In the genomic region with DNA sequence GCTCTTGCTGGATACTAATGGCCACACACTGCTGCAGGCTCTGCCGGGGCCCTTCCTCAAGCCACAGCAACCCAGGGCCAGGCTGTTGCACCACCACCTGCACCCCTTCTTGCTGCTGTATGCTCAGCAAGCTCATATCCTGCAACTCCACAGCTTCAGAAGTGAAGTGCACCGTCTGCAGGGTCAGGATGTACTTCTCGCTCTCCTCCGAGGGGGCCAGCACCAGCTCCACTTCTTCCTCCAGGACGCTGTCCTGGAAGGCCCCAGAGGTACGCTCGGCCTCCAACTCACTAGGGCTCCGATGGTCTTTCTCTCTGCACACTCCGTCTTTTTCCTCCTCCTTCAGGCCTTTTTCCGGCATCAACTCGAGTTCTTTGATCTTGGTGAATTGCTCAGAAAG, we compare ENCODE assay signal across 2 cellular contexts.
TF ChIP-seq lines count a peak whose summit lies in the region.

No MANE protein-coding gene starts in this region.

TF ChIP-seq in HEK293, 187 proteins besides CTCF, POLR2A, EP300 and RAD21:
- TF ChIP-seq ZNF623 (tag by site-specific recombination; IDR thresholded peaks at IDR 0.05) (no peak), ZNF37A (tag by site-specific recombination; IDR thresholded peaks at IDR 0.05) (no peak), SETDB1 (IDR thresholded peaks at IDR 0.05; ENCODE audit: insufficient read length, low read length) (no peak), TRIM28 (IDR thresholded peaks at IDR 0.05; ENCODE audit: borderline replicate concordance, low read length) (no peak), ZNF600 (tag by site-specific recombination; IDR thresholded peaks at IDR 0.05) (peak; percentile 42; the same call in 1 of the 2 replicates), ZNF302 (tag by site-specific recombination; IDR thresholded peaks at IDR 0.05; ENCODE audit: low read depth) (no peak)

TF ChIP-seq in K562, 482 proteins besides CTCF, POLR2A, EP300 and RAD21 (continues in another document):
- TF ChIP-seq TBP (optimal IDR thresholded peaks at IDR 0.05; ENCODE audit: low read depth, low read length) (no peak), TAF7 (tag; IDR thresholded peaks at IDR 0.05) (no peak), MAZ (CRISPR knock-in tag; conservative IDR thresholded peaks at IDR 0.05 in 1 of 2, IDR thresholded peaks at IDR 0.05 in 1 of 2) (0 out of 4 replicates have a peak, but pooled peaks of 1 of the 2 experiments have one; percentile 51), SMAD4 (CRISPR knock-in tag; conservative IDR thresholded peaks at IDR 0.05) (no peak), KAT2B (IDR thresholded peaks at IDR 0.05; ENCODE audit: low read depth, low read length) (no peak), RHOXF2B (CRISPR knock-in tag; conservative IDR thresholded peaks at IDR 0.05) (no peak), ZNF146 (CRISPR knock-in tag; IDR thresholded peaks at IDR 0.05; ENCODE audit: unreplicated experiment) (no peak), PHF20 (IDR thresholded peaks at IDR 0.05; ENCODE audit: partially characterized antibody) (no peak), PCBP1 (IDR thresholded peaks at IDR 0.05; ENCODE audit: low read depth, low read length, poor library complexity, severe bottlenecking) (no peak), ZNF766 (CRISPR knock-in tag; conservative IDR thresholded peaks at IDR 0.05) (0 out of 2 replicates have a peak, but pooled peaks have one; percentile 19), GABPA (tag; conservative IDR thresholded peaks at IDR 0.05; ENCODE audit: low read depth) (no peak), HDAC1 (IDR thresholded peaks at IDR 0.05) (0 out of 4 replicates have a peak, but pooled peaks of 1 of the 2 experiments have one; percentile 37), SIN3B (IDR thresholded peaks at IDR 0.05; ENCODE audit: low read depth) (no peak), POLR2AphosphoS2 (IDR thresholded peaks at IDR 0.05; ENCODE audit: low read length) (no peak), RB1 (IDR thresholded peaks at IDR 0.05; ENCODE audit: low read depth) (no peak), SNRNP70 (optimal IDR thresholded peaks at IDR 0.05; ENCODE audit: low read depth, low read length) (no peak), BCOR (IDR thresholded peaks at IDR 0.05) (0 out of 2 replicates have a peak, but pooled peaks have one; percentile 13), RBM15 (IDR thresholded peaks at IDR 0.05; ENCODE audit: insufficient read depth, low read length) (no peak), SAFB (IDR thresholded peaks at IDR 0.05; ENCODE audit: borderline replicate concordance, low read depth, low read length) (no peak), STAG1 (CRISPR knock-in tag; IDR thresholded peaks at IDR 0.05; ENCODE audit: borderline replicate concordance) (0 out of 2 replicates have a peak, but pooled peaks have one; percentile 18), ZNF165 (CRISPR knock-in tag; IDR thresholded peaks at IDR 0.05; ENCODE audit: borderline replicate concordance) (no peak), ZBTB1 (CRISPR knock-in tag; IDR thresholded peaks at IDR 0.05; ENCODE audit: borderline replicate concordance, low read depth) (no peak), POLR2H (tag; IDR thresholded peaks at IDR 0.05; ENCODE audit: low read depth) (no peak), ZNF134 (CRISPR knock-in tag; conservative IDR thresholded peaks at IDR 0.05) (no peak), SMC3 (conservative IDR thresholded peaks at IDR 0.05; ENCODE audit: insufficient read depth, low read depth, low read length) (no peak)
- TF ChIP-seq, protein P1, sequence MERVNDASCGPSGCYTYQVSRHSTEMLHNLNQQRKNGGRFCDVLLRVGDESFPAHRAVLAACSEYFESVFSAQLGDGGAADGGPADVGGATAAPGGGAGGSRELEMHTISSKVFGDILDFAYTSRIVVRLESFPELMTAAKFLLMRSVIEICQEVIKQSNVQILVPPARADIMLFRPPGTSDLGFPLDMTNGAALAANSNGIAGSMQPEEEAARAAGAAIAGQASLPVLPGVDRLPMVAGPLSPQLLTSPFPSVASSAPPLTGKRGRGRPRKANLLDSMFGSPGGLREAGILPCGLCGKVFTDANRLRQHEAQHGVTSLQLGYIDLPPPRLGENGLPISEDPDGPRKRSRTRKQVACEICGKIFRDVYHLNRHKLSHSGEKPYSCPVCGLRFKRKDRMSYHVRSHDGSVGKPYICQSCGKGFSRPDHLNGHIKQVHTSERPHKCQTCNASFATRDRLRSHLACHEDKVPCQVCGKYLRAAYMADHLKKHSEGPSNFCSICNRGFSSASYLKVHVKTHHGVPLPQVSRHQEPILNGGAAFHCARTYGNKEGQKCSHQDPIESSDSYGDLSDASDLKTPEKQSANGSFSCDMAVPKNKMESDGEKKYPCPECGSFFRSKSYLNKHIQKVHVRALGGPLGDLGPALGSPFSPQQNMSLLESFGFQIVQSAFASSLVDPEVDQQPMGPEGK (CRISPR knock-in tag; IDR thresholded peaks at IDR 0.05; ENCODE audit: borderline replicate concordance): no peak
- TF ChIP-seq, protein P2, sequence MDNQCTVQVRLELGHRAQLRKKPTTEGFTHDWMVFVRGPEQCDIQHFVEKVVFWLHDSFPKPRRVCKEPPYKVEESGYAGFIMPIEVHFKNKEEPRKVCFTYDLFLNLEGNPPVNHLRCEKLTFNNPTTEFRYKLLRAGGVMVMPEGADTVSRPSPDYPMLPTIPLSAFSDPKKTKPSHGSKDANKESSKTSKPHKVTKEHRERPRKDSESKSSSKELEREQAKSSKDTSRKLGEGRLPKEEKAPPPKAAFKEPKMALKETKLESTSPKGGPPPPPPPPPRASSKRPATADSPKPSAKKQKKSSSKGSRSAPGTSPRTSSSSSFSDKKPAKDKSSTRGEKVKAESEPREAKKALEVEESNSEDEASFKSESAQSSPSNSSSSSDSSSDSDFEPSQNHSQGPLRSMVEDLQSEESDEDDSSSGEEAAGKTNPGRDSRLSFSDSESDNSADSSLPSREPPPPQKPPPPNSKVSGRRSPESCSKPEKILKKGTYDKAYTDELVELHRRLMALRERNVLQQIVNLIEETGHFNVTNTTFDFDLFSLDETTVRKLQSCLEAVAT (IDR thresholded peaks at IDR 0.05): no peak
- TF ChIP-seq, protein P3, sequence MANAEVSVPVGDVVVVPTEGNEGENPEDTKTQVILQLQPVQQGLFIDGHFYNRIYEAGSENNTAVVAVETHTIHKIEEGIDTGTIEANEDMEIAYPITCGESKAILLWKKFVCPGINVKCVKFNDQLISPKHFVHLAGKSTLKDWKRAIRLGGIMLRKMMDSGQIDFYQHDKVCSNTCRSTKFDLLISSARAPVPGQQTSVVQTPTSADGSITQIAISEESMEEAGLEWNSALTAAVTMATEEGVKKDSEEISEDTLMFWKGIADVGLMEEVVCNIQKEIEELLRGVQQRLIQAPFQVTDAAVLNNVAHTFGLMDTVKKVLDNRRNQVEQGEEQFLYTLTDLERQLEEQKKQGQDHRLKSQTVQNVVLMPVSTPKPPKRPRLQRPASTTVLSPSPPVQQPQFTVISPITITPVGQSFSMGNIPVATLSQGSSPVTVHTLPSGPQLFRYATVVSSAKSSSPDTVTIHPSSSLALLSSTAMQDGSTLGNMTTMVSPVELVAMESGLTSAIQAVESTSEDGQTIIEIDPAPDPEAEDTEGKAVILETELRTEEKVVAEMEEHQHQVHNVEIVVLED (CRISPR knock-in tag; IDR thresholded peaks at IDR 0.05): no peak
- TF ChIP-seq, protein P4, sequence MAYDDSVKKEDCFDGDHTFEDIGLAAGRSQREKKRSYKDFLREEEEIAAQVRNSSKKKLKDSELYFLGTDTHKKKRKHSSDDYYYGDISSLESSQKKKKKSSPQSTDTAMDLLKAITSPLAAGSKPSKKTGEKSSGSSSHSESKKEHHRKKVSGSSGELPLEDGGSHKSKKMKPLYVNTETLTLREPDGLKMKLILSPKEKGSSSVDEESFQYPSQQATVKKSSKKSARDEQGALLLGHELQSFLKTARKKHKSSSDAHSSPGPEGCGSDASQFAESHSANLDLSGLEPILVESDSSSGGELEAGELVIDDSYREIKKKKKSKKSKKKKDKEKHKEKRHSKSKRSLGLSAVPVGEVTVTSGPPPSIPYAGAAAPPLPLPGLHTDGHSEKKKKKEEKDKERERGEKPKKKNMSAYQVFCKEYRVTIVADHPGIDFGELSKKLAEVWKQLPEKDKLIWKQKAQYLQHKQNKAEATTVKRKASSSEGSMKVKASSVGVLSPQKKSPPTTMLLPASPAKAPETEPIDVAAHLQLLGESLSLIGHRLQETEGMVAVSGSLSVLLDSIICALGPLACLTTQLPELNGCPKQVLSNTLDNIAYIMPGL (CRISPR knock-in tag; IDR thresholded peaks at IDR 0.05): no peak; the same call in 1 of the 2 replicates
- TF ChIP-seq, protein P5, sequence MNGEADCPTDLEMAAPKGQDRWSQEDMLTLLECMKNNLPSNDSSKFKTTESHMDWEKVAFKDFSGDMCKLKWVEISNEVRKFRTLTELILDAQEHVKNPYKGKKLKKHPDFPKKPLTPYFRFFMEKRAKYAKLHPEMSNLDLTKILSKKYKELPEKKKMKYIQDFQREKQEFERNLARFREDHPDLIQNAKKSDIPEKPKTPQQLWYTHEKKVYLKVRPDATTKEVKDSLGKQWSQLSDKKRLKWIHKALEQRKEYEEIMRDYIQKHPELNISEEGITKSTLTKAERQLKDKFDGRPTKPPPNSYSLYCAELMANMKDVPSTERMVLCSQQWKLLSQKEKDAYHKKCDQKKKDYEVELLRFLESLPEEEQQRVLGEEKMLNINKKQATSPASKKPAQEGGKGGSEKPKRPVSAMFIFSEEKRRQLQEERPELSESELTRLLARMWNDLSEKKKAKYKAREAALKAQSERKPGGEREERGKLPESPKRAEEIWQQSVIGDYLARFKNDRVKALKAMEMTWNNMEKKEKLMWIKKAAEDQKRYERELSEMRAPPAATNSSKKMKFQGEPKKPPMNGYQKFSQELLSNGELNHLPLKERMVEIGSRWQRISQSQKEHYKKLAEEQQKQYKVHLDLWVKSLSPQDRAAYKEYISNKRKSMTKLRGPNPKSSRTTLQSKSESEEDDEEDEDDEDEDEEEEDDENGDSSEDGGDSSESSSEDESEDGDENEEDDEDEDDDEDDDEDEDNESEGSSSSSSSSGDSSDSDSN (IDR thresholded peaks at IDR 0.05; ENCODE audit: borderline replicate concordance in 1 of 2, low read depth in 2 of 2, low read length in 2 of 2): peak; percentile 59 to 65; a peak in 1 of 4 replicates
- TF ChIP-seq, protein P6, sequence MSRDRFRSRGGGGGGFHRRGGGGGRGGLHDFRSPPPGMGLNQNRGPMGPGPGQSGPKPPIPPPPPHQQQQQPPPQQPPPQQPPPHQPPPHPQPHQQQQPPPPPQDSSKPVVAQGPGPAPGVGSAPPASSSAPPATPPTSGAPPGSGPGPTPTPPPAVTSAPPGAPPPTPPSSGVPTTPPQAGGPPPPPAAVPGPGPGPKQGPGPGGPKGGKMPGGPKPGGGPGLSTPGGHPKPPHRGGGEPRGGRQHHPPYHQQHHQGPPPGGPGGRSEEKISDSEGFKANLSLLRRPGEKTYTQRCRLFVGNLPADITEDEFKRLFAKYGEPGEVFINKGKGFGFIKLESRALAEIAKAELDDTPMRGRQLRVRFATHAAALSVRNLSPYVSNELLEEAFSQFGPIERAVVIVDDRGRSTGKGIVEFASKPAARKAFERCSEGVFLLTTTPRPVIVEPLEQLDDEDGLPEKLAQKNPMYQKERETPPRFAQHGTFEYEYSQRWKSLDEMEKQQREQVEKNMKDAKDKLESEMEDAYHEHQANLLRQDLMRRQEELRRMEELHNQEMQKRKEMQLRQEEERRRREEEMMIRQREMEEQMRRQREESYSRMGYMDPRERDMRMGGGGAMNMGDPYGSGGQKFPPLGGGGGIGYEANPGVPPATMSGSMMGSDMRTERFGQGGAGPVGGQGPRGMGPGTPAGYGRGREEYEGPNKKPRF (IDR thresholded peaks at IDR 0.05; ENCODE audit: low read depth, low read length): no peak
- TF ChIP-seq, protein P7, sequence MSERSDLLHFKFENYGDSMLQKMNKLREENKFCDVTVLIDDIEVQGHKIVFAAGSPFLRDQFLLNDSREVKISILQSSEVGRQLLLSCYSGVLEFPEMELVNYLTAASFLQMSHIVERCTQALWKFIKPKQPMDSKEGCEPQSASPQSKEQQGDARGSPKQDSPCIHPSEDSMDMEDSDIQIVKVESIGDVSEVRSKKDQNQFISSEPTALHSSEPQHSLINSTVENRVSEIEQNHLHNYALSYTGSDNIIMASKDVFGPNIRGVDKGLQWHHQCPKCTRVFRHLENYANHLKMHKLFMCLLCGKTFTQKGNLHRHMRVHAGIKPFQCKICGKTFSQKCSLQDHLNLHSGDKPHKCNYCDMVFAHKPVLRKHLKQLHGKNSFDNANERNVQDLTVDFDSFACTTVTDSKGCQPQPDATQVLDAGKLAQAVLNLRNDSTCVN (CRISPR knock-in tag; IDR thresholded peaks at IDR 0.05): no peak
- TF ChIP-seq, protein P8, sequence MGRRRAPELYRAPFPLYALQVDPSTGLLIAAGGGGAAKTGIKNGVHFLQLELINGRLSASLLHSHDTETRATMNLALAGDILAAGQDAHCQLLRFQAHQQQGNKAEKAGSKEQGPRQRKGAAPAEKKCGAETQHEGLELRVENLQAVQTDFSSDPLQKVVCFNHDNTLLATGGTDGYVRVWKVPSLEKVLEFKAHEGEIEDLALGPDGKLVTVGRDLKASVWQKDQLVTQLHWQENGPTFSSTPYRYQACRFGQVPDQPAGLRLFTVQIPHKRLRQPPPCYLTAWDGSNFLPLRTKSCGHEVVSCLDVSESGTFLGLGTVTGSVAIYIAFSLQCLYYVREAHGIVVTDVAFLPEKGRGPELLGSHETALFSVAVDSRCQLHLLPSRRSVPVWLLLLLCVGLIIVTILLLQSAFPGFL (CRISPR knock-in tag; IDR thresholded peaks at IDR 0.05): no peak
- TF ChIP-seq, protein P9, sequence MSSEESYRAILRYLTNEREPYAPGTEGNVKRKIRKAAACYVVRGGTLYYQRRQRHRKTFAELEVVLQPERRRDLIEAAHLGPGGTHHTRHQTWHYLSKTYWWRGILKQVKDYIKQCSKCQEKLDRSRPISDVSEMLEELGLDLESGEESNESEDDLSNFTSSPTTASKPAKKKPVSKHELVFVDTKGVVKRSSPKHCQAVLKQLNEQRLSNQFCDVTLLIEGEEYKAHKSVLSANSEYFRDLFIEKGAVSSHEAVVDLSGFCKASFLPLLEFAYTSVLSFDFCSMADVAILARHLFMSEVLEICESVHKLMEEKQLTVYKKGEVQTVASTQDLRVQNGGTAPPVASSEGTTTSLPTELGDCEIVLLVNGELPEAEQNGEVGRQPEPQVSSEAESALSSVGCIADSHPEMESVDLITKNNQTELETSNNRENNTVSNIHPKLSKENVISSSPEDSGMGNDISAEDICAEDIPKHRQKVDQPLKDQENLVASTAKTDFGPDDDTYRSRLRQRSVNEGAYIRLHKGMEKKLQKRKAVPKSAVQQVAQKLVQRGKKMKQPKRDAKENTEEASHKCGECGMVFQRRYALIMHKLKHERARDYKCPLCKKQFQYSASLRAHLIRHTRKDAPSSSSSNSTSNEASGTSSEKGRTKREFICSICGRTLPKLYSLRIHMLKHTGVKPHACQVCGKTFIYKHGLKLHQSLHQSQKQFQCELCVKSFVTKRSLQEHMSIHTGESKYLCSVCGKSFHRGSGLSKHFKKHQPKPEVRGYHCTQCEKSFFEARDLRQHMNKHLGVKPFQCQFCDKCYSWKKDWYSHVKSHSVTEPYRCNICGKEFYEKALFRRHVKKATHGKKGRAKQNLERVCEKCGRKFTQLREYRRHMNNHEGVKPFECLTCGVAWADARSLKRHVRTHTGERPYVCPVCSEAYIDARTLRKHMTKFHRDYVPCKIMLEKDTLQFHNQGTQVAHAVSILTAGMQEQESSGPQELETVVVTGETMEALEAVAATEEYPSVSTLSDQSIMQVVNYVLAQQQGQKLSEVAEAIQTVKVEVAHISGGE (CRISPR knock-in tag; IDR thresholded peaks at IDR 0.05): 0 out of 6 replicates have a peak, but pooled peaks of 1 of the 3 experiments have one; percentile 0
